1 cellular context compared by ENCODE assay signal in the genomic region with DNA sequence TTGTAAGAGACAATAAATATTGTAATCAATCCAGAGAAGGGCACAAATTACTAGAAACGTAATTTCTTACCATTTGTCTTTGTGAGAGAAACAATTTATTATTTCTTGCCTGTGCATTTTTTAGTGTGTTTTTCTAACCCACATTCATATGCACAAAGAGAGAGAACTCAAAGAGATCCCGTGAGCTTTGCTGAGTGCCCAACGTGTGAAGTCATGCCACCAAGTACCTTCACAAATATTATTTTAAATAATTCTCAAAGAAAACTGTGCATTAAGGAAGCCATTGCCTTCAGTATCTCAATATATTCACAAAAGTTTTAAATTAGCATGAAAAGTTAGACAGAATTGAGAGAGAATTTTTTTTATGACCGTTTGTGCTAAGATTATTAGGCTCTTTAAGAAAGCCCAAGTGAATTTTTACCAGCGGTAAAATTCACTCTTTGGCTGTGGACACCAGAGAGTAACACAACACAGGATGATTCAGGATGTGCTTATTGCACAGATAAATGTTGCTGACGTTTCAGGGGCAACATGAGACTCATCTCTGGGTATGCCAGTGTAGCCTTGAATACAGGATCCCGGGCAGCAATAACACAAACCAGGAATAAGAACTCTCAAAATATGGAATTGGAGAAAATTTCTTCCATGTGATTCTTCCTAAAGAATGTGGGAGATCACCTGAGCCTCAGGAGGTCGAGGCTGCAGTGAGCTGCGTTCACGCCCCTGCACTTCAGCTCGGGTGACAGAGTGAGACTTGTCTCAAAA.
TF ChIP-seq lines count a peak whose summit lies in the region.

No MANE protein-coding gene starts in this region.

TF ChIP-seq in WTC11, 78 proteins besides CTCF, POLR2A, EP300 and RAD21 (continued from another document):
- TF ChIP-seq, protein P1, sequence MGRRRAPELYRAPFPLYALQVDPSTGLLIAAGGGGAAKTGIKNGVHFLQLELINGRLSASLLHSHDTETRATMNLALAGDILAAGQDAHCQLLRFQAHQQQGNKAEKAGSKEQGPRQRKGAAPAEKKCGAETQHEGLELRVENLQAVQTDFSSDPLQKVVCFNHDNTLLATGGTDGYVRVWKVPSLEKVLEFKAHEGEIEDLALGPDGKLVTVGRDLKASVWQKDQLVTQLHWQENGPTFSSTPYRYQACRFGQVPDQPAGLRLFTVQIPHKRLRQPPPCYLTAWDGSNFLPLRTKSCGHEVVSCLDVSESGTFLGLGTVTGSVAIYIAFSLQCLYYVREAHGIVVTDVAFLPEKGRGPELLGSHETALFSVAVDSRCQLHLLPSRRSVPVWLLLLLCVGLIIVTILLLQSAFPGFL (CRISPR knock-in tag; IDR thresholded peaks at IDR 0.05; ENCODE audit: borderline replicate concordance) = no peak
- TF ChIP-seq ZBTB21 (CRISPR knock-in tag; IDR thresholded peaks at IDR 0.05; ENCODE audit: borderline replicate concordance) (no peak), NR1H2 (CRISPR knock-in tag; IDR thresholded peaks at IDR 0.05) (no peak), CREM (CRISPR knock-in tag; IDR thresholded peaks at IDR 0.05) (no peak), PRRX2 (CRISPR knock-in tag; IDR thresholded peaks at IDR 0.05) (no peak)
- TF ChIP-seq, protein P2, sequence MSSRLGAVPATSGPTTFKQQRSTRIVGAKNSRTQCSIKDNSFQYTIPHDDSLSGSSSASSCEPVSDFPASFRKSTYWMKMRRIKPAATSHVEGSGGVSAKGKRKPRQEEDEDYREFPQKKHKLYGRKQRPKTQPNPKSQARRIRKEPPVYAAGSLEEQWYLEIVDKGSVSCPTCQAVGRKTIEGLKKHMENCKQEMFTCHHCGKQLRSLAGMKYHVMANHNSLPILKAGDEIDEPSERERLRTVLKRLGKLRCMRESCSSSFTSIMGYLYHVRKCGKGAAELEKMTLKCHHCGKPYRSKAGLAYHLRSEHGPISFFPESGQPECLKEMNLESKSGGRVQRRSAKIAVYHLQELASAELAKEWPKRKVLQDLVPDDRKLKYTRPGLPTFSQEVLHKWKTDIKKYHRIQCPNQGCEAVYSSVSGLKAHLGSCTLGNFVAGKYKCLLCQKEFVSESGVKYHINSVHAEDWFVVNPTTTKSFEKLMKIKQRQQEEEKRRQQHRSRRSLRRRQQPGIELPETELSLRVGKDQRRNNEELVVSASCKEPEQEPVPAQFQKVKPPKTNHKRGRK (CRISPR knock-in tag; IDR thresholded peaks at IDR 0.05; ENCODE audit: borderline replicate concordance) = no peak
- TF ChIP-seq, protein P3, sequence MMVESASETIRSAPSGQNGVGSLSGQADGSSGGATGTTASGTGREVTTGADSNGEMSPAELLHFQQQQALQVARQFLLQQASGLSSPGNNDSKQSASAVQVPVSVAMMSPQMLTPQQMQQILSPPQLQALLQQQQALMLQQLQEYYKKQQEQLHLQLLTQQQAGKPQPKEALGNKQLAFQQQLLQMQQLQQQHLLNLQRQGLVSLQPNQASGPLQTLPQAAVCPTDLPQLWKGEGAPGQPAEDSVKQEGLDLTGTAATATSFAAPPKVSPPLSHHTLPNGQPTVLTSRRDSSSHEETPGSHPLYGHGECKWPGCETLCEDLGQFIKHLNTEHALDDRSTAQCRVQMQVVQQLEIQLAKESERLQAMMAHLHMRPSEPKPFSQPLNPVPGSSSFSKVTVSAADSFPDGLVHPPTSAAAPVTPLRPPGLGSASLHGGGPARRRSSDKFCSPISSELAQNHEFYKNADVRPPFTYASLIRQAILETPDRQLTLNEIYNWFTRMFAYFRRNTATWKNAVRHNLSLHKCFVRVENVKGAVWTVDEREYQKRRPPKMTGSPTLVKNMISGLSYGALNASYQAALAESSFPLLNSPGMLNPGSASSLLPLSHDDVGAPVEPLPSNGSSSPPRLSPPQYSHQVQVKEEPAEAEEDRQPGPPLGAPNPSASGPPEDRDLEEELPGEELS (CRISPR knock-in tag; IDR thresholded peaks at IDR 0.05) = no peak
